In the genomic region with DNA sequence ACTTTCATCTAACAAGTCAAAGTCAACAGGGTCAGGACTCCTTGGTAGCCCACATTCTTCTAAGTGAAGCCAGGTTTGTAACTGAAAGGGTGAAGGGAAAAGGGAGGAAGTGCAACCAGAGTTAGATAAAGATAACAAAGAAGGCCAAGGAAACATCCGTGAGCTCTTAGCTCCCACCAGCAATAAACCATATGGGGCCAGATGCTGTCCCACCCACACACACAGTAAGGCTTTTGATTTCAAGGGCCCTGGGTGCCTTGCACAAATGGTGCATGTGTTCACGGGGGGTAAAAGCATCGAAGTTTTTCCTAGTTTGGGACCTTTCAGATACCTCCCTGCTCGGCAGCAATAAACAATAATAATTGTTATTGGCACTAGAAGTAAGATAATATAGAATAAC, we compare ENCODE assay signal across 26 cellular contexts.
"Had no signal": no experiment of that assay in that cellular context is flagged by ENCODE, and none has a peak within 500 bp of the region (broad histone marks: within the 10 kb centered on the region; RNA-seq: fewer than 3 reads in every experiment).

No MANE protein-coding gene starts in this region.

- H3K27me3 Mint-ChIP-seq: activated naive CD8-positive, alpha-beta T cell; stimulated activated naive CD8-positive, alpha-beta T cell treated with anti-CD3 and anti-CD28 coated beads, Interleukin-15, Interleukin-2, amounts not matched to agents 100 ng/mL and 50 ng/mL, for 24 hours had no signal

- H3K9me3 Mint-ChIP-seq: effector memory CD8-positive, alpha-beta T cell had no signal

- H3K27ac Mint-ChIP-seq: activated CD4-positive, alpha-beta T cell treated with anti-CD3 and anti-CD28 coated beads for 36 hours; activated naive CD8-positive, alpha-beta T cell; brain; effector memory CD8-positive, alpha-beta T cell; stimulated activated effector memory CD8-positive, alpha-beta T cell treated with anti-CD3 and anti-CD28 coated beads, Interleukin-12 subunit alpha, Interleukin-12 subunit beta, amount 100 ng/mL, for 72 hours; stimulated activated naive CD8-positive, alpha-beta T cell treated with anti-CD3 and anti-CD28 coated beads, Interleukin-15, Interleukin-2, amounts not matched to agents 100 ng/mL and 50 ng/mL, for 24 hours; T-helper 1 cell treated with Interleukin-12 subunit alpha and Interleukin-12 subunit beta and Interleukin-4 antibody, amounts not matched to agents 30 μg/mL and 1 μg/mL, for 36 hours had no signal

- H3K4me3 Mint-ChIP-seq: activated CD4-positive, alpha-beta T cell treated with anti-CD3 and anti-CD28 coated beads for 36 hours; activated naive CD8-positive, alpha-beta T cell; brain; effector memory CD8-positive, alpha-beta T cell; nephron; stimulated activated effector memory CD8-positive, alpha-beta T cell treated with anti-CD3 and anti-CD28 coated beads, Interleukin-12 subunit alpha, Interleukin-12 subunit beta, amount 100 ng/mL, for 72 hours; stimulated activated naive CD8-positive, alpha-beta T cell treated with anti-CD3 and anti-CD28 coated beads, Interleukin-15, Interleukin-2, amounts not matched to agents 100 ng/mL and 50 ng/mL, for 24 hours; T-helper 1 cell treated with Interleukin-12 subunit alpha and Interleukin-12 subunit beta and Interleukin-4 antibody, amounts not matched to agents 30 μg/mL and 1 μg/mL, for 36 hours had no signal

- DNase-seq: activated CD4-positive, alpha-beta T cell treated with anti-CD3 and anti-CD28 coated beads for 36 hours; activated CD4-positive, alpha-beta T cell treated with anti-CD3 and anti-CD28 coated beads, Interleukin-2, amount 50 U/mL, for 4 hours; activated CD4-positive, CD25-positive, alpha-beta regulatory T cell; activated gamma-delta T cell; activated T-cell treated with anti-CD3 and anti-CD28 coated beads, Interleukin-2, amount 50 U/mL, for 1 hour; aorta; cortex of kidney; effector memory CD8-positive, alpha-beta T cell; kidney; left colon; mammary epithelial cell; pancreas; retina; stimulated activated CD4-positive, alpha-beta T cell treated with anti-CD3 and anti-CD28 coated beads, Interleukin-12 subunit alpha, Interleukin-12 subunit beta, amount 100 ng/mL, for 4 hours; stimulated activated CD4-positive, alpha-beta T cell treated with anti-CD3 and anti-CD28 coated beads, Interleukin-4, amount 100 ng/mL, for 24 hours; SW 1271; T1000; upper lobe of left lung had no signal

- H3K36me3 Mint-ChIP-seq: stimulated activated effector memory CD8-positive, alpha-beta T cell treated with anti-CD3 and anti-CD28 coated beads, Interleukin-12 subunit alpha, Interleukin-12 subunit beta, amount 100 ng/mL, for 72 hours had no signal

- ATAC-seq: activated CD4-positive, alpha-beta T cell treated with anti-CD3 and anti-CD28 coated beads for 36 hours; effector memory CD8-positive, alpha-beta T cell; gastroesophageal sphincter; left colon; pancreas; sciatic nerve; stimulated activated effector memory CD8-positive, alpha-beta T cell treated with anti-CD3 and anti-CD28 coated beads, Interleukin-12 subunit alpha, Interleukin-12 subunit beta, amount 100 ng/mL, for 72 hours had no signal
